ENCODE assay signal across 9 cellular contexts in genomic region chrX:83759872-83760271, GRCh38.
DNase-seq lines count a peak whose midpoint lies in the region; ATAC-seq and TF ChIP-seq lines count a peak whose summit lies in the region.
"Had no signal": no experiment of that assay in that cellular context is flagged by ENCODE, and none has a peak within 500 bp of the region (broad histone marks: within the 10 kb centered on the region; RNA-seq: fewer than 3 reads in every experiment).

No MANE protein-coding gene starts in this region.

- H3K27me3 ChIP-seq in A673 (replicated peaks; ENCODE audit: insufficient read depth, low read depth, low read length, poor library complexity) (no peaks in the 10 kb centered on the region), fibroblast of lung (ENCODE audit: control insufficient read depth, insufficient read depth, low read length) (no peaks in the 10 kb centered on the region)

- H3K4me2 ChIP-seq in fibroblast of lung (ENCODE audit: extremely low read depth, insufficient read depth, low read length) = no peak overlapping the region

- no peaks in the 10 kb centered on the region for H4K20me1 ChIP-seq in fibroblast of lung (ENCODE audit: control insufficient read depth, extremely low read depth, insufficient read depth, low read length)

- H3K27ac ChIP-seq in A673 (ENCODE audit: low read depth, low read length, poor library complexity, severe bottlenecking) (no peak overlapping the region), fibroblast of lung (ENCODE audit: insufficient read depth, low read length) (no peak overlapping the region)

- H3K36me3 ChIP-seq in A673 (ENCODE audit: insufficient read depth, low read length, poor library complexity, severe bottlenecking) (no peaks in the 10 kb centered on the region), fibroblast of lung (ENCODE audit: control insufficient read depth, insufficient read depth, low read length) (no peaks in the 10 kb centered on the region)

- no peaks in the 10 kb centered on the region for H3K79me2 ChIP-seq in fibroblast of lung (ENCODE audit: control insufficient read depth, insufficient read depth, low read length)

- TF ChIP-seq CTCF in A673 (conservative IDR thresholded peaks at IDR 0.05; ENCODE audit: low read depth, low read length) = peak; percentile 51
- no peak for TF ChIP-seq CTCF in fibroblast of lung (conservative IDR thresholded peaks at IDR 0.05 in 1 of 2, IDR thresholded peaks at IDR 0.05 in 1 of 2; ENCODE audit: low read depth in 1 of 2, low read length in 2 of 2)

- H3K9ac ChIP-seq in fibroblast of lung (ENCODE audit: insufficient read depth, low read length) = no peak overlapping the region

- POLR2A ChIA-PET in A673 (lab: Charles Lee; ENCODE audit: low non-redundant PET) = no interaction called here

- H3K9me3 ChIP-seq in A673 (ENCODE audit: low read depth, low read length, poor library complexity, severe bottlenecking) = no peaks in the 10 kb centered on the region
- no peaks in the 10 kb centered on the region for H3K9me3 ChIP-seq in fibroblast of lung (ENCODE audit: control insufficient read depth, insufficient read depth, low read depth, low read length)

- DNase-seq in A673 (ENCODE audit: low spot score) = peak; percentile 17
- DNase-seq in NCI-H774 (lab: John Stamatoyannopoulos, UW) = peak; percentile 3
- peak; percentile 0 to 3 for DNase-seq in fibroblast of lung (ENCODE audit: low read depth in 2 of 2)
- DNase-seq in D341Med (ENCODE audit: low spot score) = no peak
- DNase-seq: activated naive CD4-positive, alpha-beta T cell treated with anti-CD3 and anti-CD28 coated beads, Interleukin-2, amount 10 ng/mL, durations not matched to agents 7 days and 5 days had no signal

- intact Hi-C loops in A673 (cut with micrococcal nuclease; ENCODE audit: unreplicated experiment) = no loop called here

- H2AFZ ChIP-seq in fibroblast of lung (ENCODE audit: low read length) = no peak overlapping the region

- CTCF ChIA-PET in A673 (lab: Charles Lee) = no interaction called here

- ATAC-seq in GM18517 (IDR thresholded peaks at IDR 0.05; ENCODE audit: unreplicated experiment) (peak; percentile 55), HG03045 (IDR thresholded peaks at IDR 0.05; ENCODE audit: unreplicated experiment) (no peak), GM21619 (IDR thresholded peaks at IDR 0.05; ENCODE audit: unreplicated experiment) (no peak), HG03442 (IDR thresholded peaks at IDR 0.05; ENCODE audit: unreplicated experiment) (no peak)

- H3K4me1 ChIP-seq in A673 (ENCODE audit: insufficient read depth, low read length, poor library complexity, severe bottlenecking) (no peaks in the 10 kb centered on the region), fibroblast of lung (ENCODE audit: control insufficient read depth, extremely low read depth, insufficient read depth, low read length) (no peaks in the 10 kb centered on the region)

- BruUV-seq in A673 (replicated peaks; lab: Mats Ljungman, UMichigan) = no TSS peak

- no peak overlapping the region for H3K4me3 ChIP-seq in A673 (ENCODE audit: low read depth, low read length, poor library complexity, severe bottlenecking)
- H3K4me3 ChIP-seq in fibroblast of lung (replicated peaks in 1 of 4; ENCODE audit: control extremely low read depth in 1 of 4, insufficient read depth in 1 of 4, low read depth in 3 of 4, low read length in 4 of 4) = no peak overlapping the region
